Comparison of ENCODE assay signal across 9 cellular contexts in the genomic region with DNA sequence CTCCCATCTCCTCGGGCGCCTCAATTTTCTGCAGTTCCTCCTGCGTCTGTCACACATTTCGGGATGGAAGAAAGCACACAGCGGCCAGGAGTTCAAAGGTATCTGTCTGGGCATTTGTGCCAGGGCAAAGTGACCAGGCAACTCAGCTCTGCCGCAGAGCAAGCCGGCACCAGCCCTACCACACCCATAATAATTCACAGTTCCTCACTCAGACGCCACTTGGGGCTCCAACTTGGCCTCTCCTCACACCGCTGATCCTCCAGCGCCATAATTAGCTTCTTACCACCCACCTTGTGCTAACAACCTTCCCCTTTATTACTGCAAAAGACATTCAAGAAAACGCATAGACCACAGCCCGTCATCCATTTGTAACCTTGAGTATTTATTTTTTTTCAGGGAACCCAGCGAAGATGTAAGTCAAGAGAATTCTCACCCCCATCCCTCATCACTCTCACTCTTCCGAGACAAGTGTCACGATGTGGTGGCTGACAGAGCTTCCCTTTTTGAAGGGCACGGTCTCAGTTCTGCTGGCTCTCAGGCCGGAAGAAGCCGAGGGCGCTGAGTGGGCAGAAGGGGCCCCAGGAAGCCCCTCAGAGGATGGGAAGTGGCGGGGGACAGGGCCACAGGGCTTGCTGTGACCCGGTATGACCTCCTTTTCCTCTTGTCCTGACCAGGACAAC. TPM values are rescaled to one million over a fixed set of nuclear protein-coding genes. Genes with fewer than 3 reads are reported as not detected.
DNase-seq lines count a peak whose midpoint lies in the region; ATAC-seq and TF ChIP-seq lines count a peak whose summit lies in the region.
"Had no signal": no experiment of that assay in that cellular context is flagged by ENCODE, and none has a peak within 500 bp of the region (broad histone marks: within the 10 kb centered on the region; RNA-seq: fewer than 3 reads in every experiment).

No MANE protein-coding gene starts in this region.

- no peak for TF ChIP-seq CTCF in testis (IDR thresholded peaks at IDR 0.05)

- H3K27ac Mint-ChIP-seq in central memory CD8-positive, alpha-beta T cell (ENCODE audit: low read depth): peak overlapping the region; percentile 37

- peaks cover 1% of the 10 kb centered on the region for H3K36me3 Mint-ChIP-seq in central memory CD8-positive, alpha-beta T cell (ENCODE audit: insufficient read depth)

- peak; percentile 57 for ATAC-seq in GM18909 (IDR thresholded peaks at IDR 0.05; ENCODE audit: poor library complexity, unreplicated experiment)
- ATAC-seq in HG03442 (IDR thresholded peaks at IDR 0.05; ENCODE audit: unreplicated experiment): peak; percentile 67
- ATAC-seq in central memory CD8-positive, alpha-beta T cell (replicated peaks; ENCODE audit: extremely low read depth, poor library complexity, severe bottlenecking): no peak
- ATAC-seq in GM18873 (IDR thresholded peaks at IDR 0.05; ENCODE audit: low FRiP score, unreplicated experiment): no peak

- no peaks in the 10 kb centered on the region for H3K9me3 Mint-ChIP-seq in central memory CD8-positive, alpha-beta T cell

- no peak overlapping the region for H3K4me3 Mint-ChIP-seq in central memory CD8-positive, alpha-beta T cell

- no peaks in the 10 kb centered on the region for H3K27me3 ChIP-seq in testis

- no peak overlapping the region for H3K27ac ChIP-seq in testis

- H3K9me3 ChIP-seq in testis: no peaks in the 10 kb centered on the region

- WGBS in testis, 2 donors: 75 to 86% methylated on average over 21 of the region's 21 CpGs

- H3K27me3 Mint-ChIP-seq in central memory CD8-positive, alpha-beta T cell: peaks cover 37% of the 10 kb centered on the region

- intact Hi-C loops in testis (cut with DNase I; ENCODE audit: low total_unique reads): no loop called here

- H3K36me3 ChIP-seq in testis (ENCODE audit: low read depth, missing control alignments): no peaks in the 10 kb centered on the region

- H3K4me1 Mint-ChIP-seq in central memory CD8-positive, alpha-beta T cell: no peaks in the 10 kb centered on the region

- peaks cover 3% of the 10 kb centered on the region for H3K4me1 ChIP-seq in testis

- TF ChIP-seq POLR2A in testis (IDR thresholded peaks at IDR 0.05): no peak

- no peak for DNase-seq in central memory CD8-positive, alpha-beta T cell (ENCODE audit: low spot score in 2 of 2)
- DNase-seq in pons (ENCODE audit: low spot score) (peak; percentile 50), testis (no peak), NCI-H2029 (lab: John Stamatoyannopoulos, UW) (no peak), AG08395 (ENCODE audit: low spot score) (no peak)

- H3K4me3 ChIP-seq in testis: no peak overlapping the region
- H3K4me3 ChIP-seq: lung had no signal

RNA-seq across cellular contexts. Expression of a gene that starts 25.2 kb away (rescaled TPM):
- total RNA-seq in testis: 100 to 1,000 TPM; 212 TPM
- 62.6 TPM for polyA plus RNA-seq in testis (ENCODE audit: insufficient read depth, low read depth, low replicate concordance)

Comparison
In these comparisons a context has a peak if more than half of its experiments do, and no peak if none do; other contexts are left out.
1. ATAC-seq: peak in GM18909 (single experiment) and HG03442 (single experiment); none in central memory CD8-positive, alpha-beta T cell (single experiment) and GM18873 (single experiment).